In genomic region chr11:121446752-121447156, GRCh38 we compare ENCODE assay signal across 10 cellular contexts. TPM values are rescaled to one million over a fixed set of nuclear protein-coding genes. Genes with fewer than 3 reads are reported as not detected.
DNase-seq lines count a peak whose midpoint lies in the region; ATAC-seq, FAIRE-seq and TF ChIP-seq lines count a peak whose summit lies in the region.
"Had no signal": no experiment of that assay in that cellular context is flagged by ENCODE, and none has a peak within 500 bp of the region (broad histone marks: within the 10 kb centered on the region; RNA-seq: fewer than 3 reads in every experiment).

No MANE protein-coding gene starts in this region.

- intact Hi-C loops in Panc1 (cut with micrococcal nuclease; ENCODE audit: unreplicated experiment): loop anchor here (2.0 kb wide), 1 partner anchor 144 kb away; no protein-coding TSS in a partner anchor

- H3K4me1 ChIP-seq in BE2C (no peaks in the 10 kb centered on the region; the same call in none of the 2 replicates), Panc1 (ENCODE audit: control insufficient read depth, insufficient read depth, low read length) (peaks cover 10% of the 10 kb centered on the region)

- no peak overlapping the region for H3K27ac ChIP-seq in Panc1 (ENCODE audit: low read length)

- DNase-seq in BE2C (peak; percentile 70), GM12891 (ENCODE audit: insufficient read length, low spot score) (no peak), Panc1 (ENCODE audit: low read depth, low spot score) (no peak), foreskin fibroblast (peak; percentile 20 to 48), frontal cortex (ENCODE audit: low spot score in 2 of 2) (no peak), AG20443 (ENCODE audit: low spot score) (no peak)
- DNase-seq: stimulated activated CD4-positive, alpha-beta T cell treated with anti-CD3 and anti-CD28 coated beads, Interleukin-2, amount 100 ng/mL, for 48 hours had no signal

- ATAC-seq in Panc1: no peak
- no peak for ATAC-seq in GM18505 (IDR thresholded peaks at IDR 0.05; ENCODE audit: unreplicated experiment)
- no peak for ATAC-seq in HG03469 (IDR thresholded peaks at IDR 0.05; ENCODE audit: unreplicated experiment)
- ATAC-seq: K562 had no signal

- CTCF ChIA-PET in Panc1 (lab: Charles Lee): interaction anchor here (0.7 kb wide), 2 partner anchors 18 to 208 kb away, joined by 3 to 7 read pairs; no protein-coding TSS in a partner anchor

- H3K36me3 ChIP-seq in BE2C (no peaks in the 10 kb centered on the region), Panc1 (ENCODE audit: control insufficient read depth, insufficient read depth, low read length) (no peaks in the 10 kb centered on the region)

- H3K9me3 ChIP-seq in BE2C (no peaks in the 10 kb centered on the region), Panc1 (ENCODE audit: control insufficient read depth, insufficient read depth, low read depth, low read length) (no peaks in the 10 kb centered on the region)

- BruUV-seq in Panc1 (replicated peaks; lab: Mats Ljungman, UMichigan): no TSS peak

- TF ChIP-seq CTCF in BE2C (IDR thresholded peaks at IDR 0.05; ENCODE audit: low read depth, low read length): peak; percentile 47
- peak; percentile 51 for TF ChIP-seq CTCF in Panc1 (IDR thresholded peaks at IDR 0.05)
- TF ChIP-seq CTCF in foreskin fibroblast (IDR thresholded peaks at IDR 0.05; ENCODE audit: low read depth, low read length): no peak

- H3K27me3 ChIP-seq in BE2C: no peaks in the 10 kb centered on the region
- H3K27me3 ChIP-seq in Panc1 (ENCODE audit: control insufficient read depth, insufficient read depth, low read length): no peaks in the 10 kb centered on the region

- POLR2A ChIA-PET in Panc1 (lab: Charles Lee): interaction anchor here (0.6 kb wide), 1 partner anchor 80 kb away, joined by 6 read pairs; no protein-coding TSS in a partner anchor

- no peak for TF ChIP-seq POLR2A in GM12891 (IDR thresholded peaks at IDR 0.05; ENCODE audit: low read depth, low read length)
- TF ChIP-seq POLR2A in GM18505 (IDR thresholded peaks at IDR 0.05; ENCODE audit: borderline replicate concordance, extremely low read depth, insufficient read depth, insufficient read length): no peak

- H3K4me3 ChIP-seq in BE2C (ENCODE audit: low read depth, low read length) (no peak overlapping the region), Panc1 (ENCODE audit: low read depth in 2 of 2, low read length in 2 of 2) (no peak overlapping the region), foreskin fibroblast (ENCODE audit: low read depth in 1 of 2, low read length in 2 of 2) (no peak overlapping the region)
- H3K4me3 ChIP-seq: K562 had no signal

- FAIRE-seq in GM12891 (lab: Jason Lieb, UNC): peak; percentile 88
- no peak for FAIRE-seq in frontal cortex (lab: Jason Lieb, UNC)
- FAIRE-seq: K562 had no signal

- in situ Hi-C loops in Panc1 (cut with HindIII; ENCODE audit: low pct_unique_long_range_greater_than_20kb, low sequenced_read_pairs): no loop called here

TF ChIP-seq in GM12891, 5 proteins besides CTCF, POLR2A, EP300 and RAD21:
- no peak for TF ChIP-seq SPI1 (IDR thresholded peaks at IDR 0.05; ENCODE audit: low read depth, low read length)
- TF ChIP-seq POLR2AphosphoS5 (IDR thresholded peaks at IDR 0.05; ENCODE audit: low read depth, low read length): 0 out of 2 replicates have a peak, but pooled peaks have one; percentile 31
- TF ChIP-seq PAX5 (IDR thresholded peaks at IDR 0.05; ENCODE audit: insufficient read depth, low read length, severe bottlenecking): no peak
- no peak for TF ChIP-seq POU2F2 (IDR thresholded peaks at IDR 0.05; ENCODE audit: low read depth, low read length)
- TF ChIP-seq TAF1 (IDR thresholded peaks at IDR 0.05; ENCODE audit: low read depth, low read length): no peak
TF ChIP-seq in GM12891: peak in this region for 1.

RNA-seq across cellular contexts. Expression of gene SORL1, which starts 5.4 kb away (rescaled TPM):
- polyA plus RNA-seq in BE2C (2012; ENCODE audit: insufficient read depth, insufficient read length, low read depth): 10.1 TPM
- polyA plus RNA-seq in GM12891 (2012; ENCODE audit: low read depth, missing spikeins): 49.9 TPM
- total RNA-seq in Panc1 (2021; ENCODE audit: unreplicated experiment) (36.3 TPM), frontal cortex (42.8 TPM)
- polyA plus RNA-seq in Panc1 (2012; ENCODE audit: insufficient read length): 30.4 TPM

Comparison
In these comparisons a context has a peak if more than half of its experiments do, and no peak if none do; other contexts are left out.
1. DNase-seq: peak in BE2C (single experiment) and foreskin fibroblast (2 of 2); none in GM12891 (single experiment), Panc1 (single experiment), frontal cortex (0 of 2) and AG20443 (single experiment).